10 cellular contexts compared by ENCODE assay signal in the genomic region with DNA sequence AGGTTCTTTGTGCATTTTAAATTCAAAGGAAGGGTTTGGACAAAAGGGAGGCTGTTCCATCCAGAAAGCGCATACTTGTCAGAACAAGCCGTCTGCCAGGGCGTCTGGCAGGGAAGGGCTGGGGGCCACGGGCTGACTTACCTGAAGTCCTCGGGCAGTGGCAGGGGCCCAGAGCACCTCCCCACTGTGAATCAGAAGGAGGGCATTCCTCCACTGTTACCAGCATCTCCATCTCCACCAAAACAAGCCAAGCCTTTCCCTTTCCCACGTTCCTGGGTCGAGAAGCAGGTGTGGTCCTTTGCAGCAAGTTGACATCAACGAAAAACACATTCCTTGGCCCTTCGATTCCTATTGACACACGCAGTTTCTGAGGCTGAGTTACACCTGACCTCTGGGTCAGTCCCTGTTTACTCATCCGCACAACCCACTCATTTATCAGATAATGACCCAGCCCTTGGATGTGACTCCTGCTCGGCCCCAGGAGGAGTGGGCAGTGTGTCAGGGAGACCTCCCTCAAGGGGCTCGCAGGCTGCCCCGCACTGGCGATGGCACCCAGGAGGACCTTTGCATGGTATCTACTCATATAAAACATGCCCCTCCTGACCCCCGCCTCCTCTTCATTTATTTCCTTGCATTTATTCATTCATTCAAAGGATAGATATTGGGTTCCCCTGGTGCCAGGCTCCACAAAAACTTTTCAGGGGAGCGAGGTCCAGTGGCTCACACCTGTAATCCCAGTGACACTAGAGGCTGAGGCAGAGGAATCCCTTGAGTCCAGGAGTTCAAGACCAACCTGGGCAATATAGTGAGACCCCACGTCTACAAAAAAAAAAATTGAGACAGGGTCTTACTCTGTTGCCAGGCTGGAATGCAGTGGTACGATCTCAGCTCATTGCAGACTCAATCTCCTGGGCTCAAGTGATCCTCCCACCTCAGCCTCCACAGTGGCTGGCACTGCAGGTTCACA.
DNase-seq lines count a peak whose midpoint lies in the region; ATAC-seq and TF ChIP-seq lines count a peak whose summit lies in the region.
"Had no signal": no experiment of that assay in that cellular context is flagged by ENCODE, and none has a peak within 500 bp of the region (broad histone marks: within the 10 kb centered on the region; RNA-seq: fewer than 3 reads in every experiment).

No MANE protein-coding gene starts in this region.

- H2AFZ ChIP-seq in IMR-90 (replicated peaks; ENCODE audit: low read length, poor library complexity), result peak overlapping the region; percentile 52

- peak overlapping the region; percentile 86 for H3K14ac ChIP-seq in IMR-90 (replicated peaks; ENCODE audit: low read depth, low read length)

- H3K4ac ChIP-seq in IMR-90 (ENCODE audit: low read depth, low read length), result peak overlapping the region; percentile 96

- ATAC-seq in IMR-90 (ENCODE audit: low read depth), result no peak

- no peak overlapping the region for H3K9ac ChIP-seq in IMR-90 (ENCODE audit: low read depth, low read length)

- peak overlapping the region; percentile 17 for H4K5ac ChIP-seq in IMR-90 (ENCODE audit: low read depth, low read length)

- H2BK120ac ChIP-seq in IMR-90 (ENCODE audit: low read depth, low read length), result peak overlapping the region; percentile 97

- peak overlapping the region; percentile 87; the same call in 2 of the 3 replicates for H2BK15ac ChIP-seq in IMR-90 (ENCODE audit: low read depth, low read length)

- H3K4me1 ChIP-seq in IMR-90 (ENCODE audit: control insufficient read depth, insufficient read depth, low read length), result peaks cover 20% of the 10 kb centered on the region

- no peaks in the 10 kb centered on the region for H3K9me3 Mint-ChIP-seq in dendritic cell treated with granulocyte-macrophage colony-stimulating factor and Interleukin-4, amounts not matched to agents 40 ng/mL and 50 ng/mL, for 4 days
- H3K9me3 Mint-ChIP-seq in nephron, result no peaks in the 10 kb centered on the region
- no peaks in the 10 kb centered on the region for H3K9me3 Mint-ChIP-seq in endothelial cell (ENCODE audit: unreplicated experiment)
- H3K9me3 Mint-ChIP-seq: central memory CD8-positive, alpha-beta T cell had no signal

- WGBS in IMR-90 (ENCODE audit: extremely low coverage in 2 of 2, insufficient read length in 1 of 2), 2 experiments, result 83% methylated on average over 6 of the region's 19 CpGs; no CpG with 5 or more reads in 1 of the 2 experiments

- POLR2A ChIA-PET in IMR-90 (lab: Charles Lee; ENCODE audit: unreplicated experiment), result no interaction called here

- dilution Hi-C loops in IMR-90 (cut with HindIII; ENCODE audit: low sequenced_read_pairs, unreplicated experiment), result no loop called here

- peak overlapping the region; percentile 64 for H2BK5ac ChIP-seq in IMR-90 (ENCODE audit: low read depth, low read length, poor library complexity, severe bottlenecking)

- TF ChIP-seq POLR2A in IMR-90 (IDR thresholded peaks at IDR 0.05; ENCODE audit: low read depth, low read length), result peak; percentile 72; the same call in 1 of the 2 replicates

- TF ChIP-seq CTCF in IMR-90 (conservative IDR thresholded peaks at IDR 0.05; ENCODE audit: low read depth, low read length) (no peak), nephron (IDR thresholded peaks at IDR 0.05; ENCODE audit: unreplicated experiment in 3 of 3) (no peak), endothelial cell (IDR thresholded peaks at IDR 0.05; ENCODE audit: unreplicated experiment) (no peak)

- peak overlapping the region; percentile 3; the same call in 1 of the 2 replicates for H3K27ac ChIP-seq in IMR-90 (ENCODE audit: insufficient read depth, low read length)

- CTCF ChIA-PET in IMR-90 (lab: Yijun Ruan, JAX), result interaction anchor here (0.5 to 0.7 kb wide), 3 partner anchors 449 to 657 kb away, joined by 3 to 6 read pairs (median 3); no protein-coding TSS in a partner anchor

- no peaks in the 10 kb centered on the region; the same call in 1 of the 2 replicates for H4K20me1 ChIP-seq in IMR-90 (ENCODE audit: insufficient read depth, low read length)

- H3K23ac ChIP-seq in IMR-90 (ENCODE audit: low read depth, low read length), result peak overlapping the region; percentile 76

- no peak overlapping the region for H3K4me3 ChIP-seq in IMR-90 (ENCODE audit: insufficient read depth, low read depth, low read length)

- H3K36me3 Mint-ChIP-seq in dendritic cell treated with granulocyte-macrophage colony-stimulating factor and Interleukin-4, amounts not matched to agents 40 ng/mL and 50 ng/mL, for 4 days (ENCODE audit: low read depth), result no peaks in the 10 kb centered on the region
- H3K36me3 Mint-ChIP-seq in nephron (ENCODE audit: low read depth), result no peaks in the 10 kb centered on the region
- H3K36me3 Mint-ChIP-seq in endothelial cell (ENCODE audit: low read depth, unreplicated experiment), result no peaks in the 10 kb centered on the region
- H3K36me3 Mint-ChIP-seq: CD4-positive, CD25-positive, alpha-beta regulatory T cell had no signal

- no peak overlapping the region for H3K4me3 Mint-ChIP-seq in dendritic cell treated with granulocyte-macrophage colony-stimulating factor and Interleukin-4, amounts not matched to agents 40 ng/mL and 50 ng/mL, for 4 days
- H3K4me3 Mint-ChIP-seq in nephron (no peak overlapping the region), endothelial cell (ENCODE audit: unreplicated experiment) (no peak overlapping the region)
- H3K4me3 Mint-ChIP-seq: CD4-positive, CD25-positive, alpha-beta regulatory T cell; central memory CD8-positive, alpha-beta T cell had no signal

- peak overlapping the region; percentile 22 to 78; a peak in 3 of 4 replicates for H4K8ac ChIP-seq in IMR-90 (ENCODE audit: low read depth in 2 of 2, low read length in 2 of 2)

- H3K79me1 ChIP-seq in IMR-90 (ENCODE audit: low read depth in 1 of 2, low read length in 2 of 2), result peaks cover 0 to 4% of the 10 kb centered on the region in 2 experiments; a peak in 1 of 4 replicates

- H3K27me3 ChIP-seq in IMR-90 (ENCODE audit: control insufficient read depth, insufficient read depth, low read length), result no peaks in the 10 kb centered on the region

- peaks cover 26% of the 10 kb centered on the region for H3K9me1 ChIP-seq in IMR-90 (ENCODE audit: insufficient read depth, low read length)

- no peak overlapping the region for H3K56ac ChIP-seq in IMR-90 (ENCODE audit: extremely low read depth, insufficient read depth, low read length)

- peak overlapping the region; percentile 91 for H2AK5ac ChIP-seq in IMR-90 (ENCODE audit: low read depth, low read length)

- 0 out of 2 replicates have a peak overlapping the region, but pooled peaks have one; percentile 28 for H3K4me2 ChIP-seq in IMR-90 (ENCODE audit: low read depth, low read length)

- peak overlapping the region; percentile 93 for H2BK20ac ChIP-seq in IMR-90 (ENCODE audit: low read depth, low read length)

- no TSS peak for BruUV-seq in IMR-90 (replicated peaks; lab: Mats Ljungman, UMichigan)

- no peaks in the 10 kb centered on the region for H3K27me3 Mint-ChIP-seq in dendritic cell treated with granulocyte-macrophage colony-stimulating factor and Interleukin-4, amounts not matched to agents 40 ng/mL and 50 ng/mL, for 4 days
- H3K27me3 Mint-ChIP-seq in nephron (ENCODE audit: low read depth), result peaks cover 6% of the 10 kb centered on the region
- peaks cover 4% of the 10 kb centered on the region for H3K27me3 Mint-ChIP-seq in endothelial cell (ENCODE audit: unreplicated experiment)

- in situ Hi-C loops in IMR-90 (cut with MboI; ENCODE audit: low sequenced_read_pairs), result no loop called here

- peak overlapping the region; percentile 95 for H2AK9ac ChIP-seq in IMR-90 (replicated peaks; ENCODE audit: low read depth, low read length, poor library complexity)

- DNase-seq in A172 (ENCODE audit: low spot score), result peak; percentile 92
- peak; percentile 89 for DNase-seq in IMR-90
- no peak for DNase-seq in stimulated activated CD4-positive, alpha-beta T cell treated with anti-CD3 and anti-CD28 coated beads, Interleukin-2, amount 100 ng/mL, for 24 hours
- no peak for DNase-seq in NAMALWA (ENCODE audit: low spot score)
- DNase-seq in T1000 (lab: John Stamatoyannopoulos, UW), result no peak
- DNase-seq in endothelial cell (ENCODE audit: low spot score), result no peak
- DNase-seq: CD4-positive, CD25-positive, alpha-beta regulatory T cell had no signal

- H3K4me1 Mint-ChIP-seq in dendritic cell treated with granulocyte-macrophage colony-stimulating factor and Interleukin-4, amounts not matched to agents 40 ng/mL and 50 ng/mL, for 4 days (ENCODE audit: low read depth), result peaks cover 55% of the 10 kb centered on the region
- H3K4me1 Mint-ChIP-seq in nephron (peaks cover 45% of the 10 kb centered on the region), endothelial cell (ENCODE audit: unreplicated experiment) (peaks cover 15% of the 10 kb centered on the region)

- H3K36me3 ChIP-seq in IMR-90 (ENCODE audit: control insufficient read depth, insufficient read depth, low read length), result no peaks in the 10 kb centered on the region

- no peak for TF ChIP-seq RAD21 in IMR-90 (IDR thresholded peaks at IDR 0.05; ENCODE audit: low read length)

- intact Hi-C loops in IMR-90 (cut with micrococcal nuclease), result no loop called here
- intact Hi-C loops in dendritic cell treated with granulocyte-macrophage colony-stimulating factor and Interleukin-4, amounts not matched to agents 40 ng/mL and 50 ng/mL, for 4 days (cut with micrococcal nuclease), result no loop called here

- H3K9me3 ChIP-seq in IMR-90 (ENCODE audit: control insufficient read depth, insufficient read depth, low read length), result no peaks in the 10 kb centered on the region

- H4K91ac ChIP-seq in IMR-90 (ENCODE audit: insufficient read depth, low read depth, low read length), result peak overlapping the region; percentile 87

- peak overlapping the region; percentile 33; the same call in 1 of the 2 replicates for H3K18ac ChIP-seq in IMR-90 (ENCODE audit: low read depth, low read length)

- peak overlapping the region; percentile 42 for H3K27ac Mint-ChIP-seq in dendritic cell treated with granulocyte-macrophage colony-stimulating factor and Interleukin-4, amounts not matched to agents 40 ng/mL and 50 ng/mL, for 4 days
- H3K27ac Mint-ChIP-seq in nephron (peak overlapping the region; percentile 40 to 71 (median 52)), endothelial cell (ENCODE audit: unreplicated experiment) (no peak overlapping the region)
- H3K27ac Mint-ChIP-seq: CD4-positive, CD25-positive, alpha-beta regulatory T cell had no signal

TF ChIP-seq in IMR-90, 13 proteins besides CTCF, POLR2A, EP300 and RAD21 (continues in another document):
- 0 out of 2 replicates have a peak, but pooled peaks have one; percentile 22 for TF ChIP-seq NFE2L2 (IDR thresholded peaks at IDR 0.05; ENCODE audit: low read depth, low read length)
- TF ChIP-seq, protein P1, sequence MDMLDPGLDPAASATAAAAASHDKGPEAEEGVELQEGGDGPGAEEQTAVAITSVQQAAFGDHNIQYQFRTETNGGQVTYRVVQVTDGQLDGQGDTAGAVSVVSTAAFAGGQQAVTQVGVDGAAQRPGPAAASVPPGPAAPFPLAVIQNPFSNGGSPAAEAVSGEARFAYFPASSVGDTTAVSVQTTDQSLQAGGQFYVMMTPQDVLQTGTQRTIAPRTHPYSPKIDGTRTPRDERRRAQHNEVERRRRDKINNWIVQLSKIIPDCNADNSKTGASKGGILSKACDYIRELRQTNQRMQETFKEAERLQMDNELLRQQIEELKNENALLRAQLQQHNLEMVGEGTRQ (IDR thresholded peaks at IDR 0.05; ENCODE audit: low read depth, low read length), result no peak
- no peak for TF ChIP-seq MXI1 (IDR thresholded peaks at IDR 0.05; ENCODE audit: borderline replicate concordance, low read depth, low read length)

Comparison
In these comparisons a context has a peak if more than half of its experiments do, and no peak if none do; other contexts are left out.
1. DNase-seq: peak in A172 (single experiment) and IMR-90 (single experiment); none in stimulated activated CD4-positive, alpha-beta T cell treated with anti-CD3 and anti-CD28 coated beads, Interleukin-2, amount 100 ng/mL, for 24 hours (0 of 2), NAMALWA (single experiment), T1000 (single experiment) and endothelial cell (single experiment).